ENCODE assay signal across 9 cellular contexts in genomic region chr4:150402968-150403367, GRCh38.
DNase-seq lines count a peak whose midpoint lies in the region; ATAC-seq and TF ChIP-seq lines count a peak whose summit lies in the region.
"Had no signal": no experiment of that assay in that cellular context is flagged by ENCODE, and none has a peak within 500 bp of the region (broad histone marks: within the 10 kb centered on the region; RNA-seq: fewer than 3 reads in every experiment).

No MANE protein-coding gene starts in this region.

- H4K20me1 ChIP-seq in OCI-LY3 (ENCODE audit: insufficient read depth, low read length): no peaks in the 10 kb centered on the region

- H3K9me3 ChIP-seq in OCI-LY3 (ENCODE audit: insufficient read depth, low read length): no peaks in the 10 kb centered on the region

- no peak for TF ChIP-seq CTCF in OCI-LY3 (IDR thresholded peaks at IDR 0.05; ENCODE audit: low read depth, low read length)

- H3K79me2 ChIP-seq in OCI-LY3 (ENCODE audit: low read length): no peaks in the 10 kb centered on the region

- peak overlapping the region; percentile 51 for H3K4me2 ChIP-seq in OCI-LY3 (ENCODE audit: low read length)

- H3K27ac ChIP-seq in OCI-LY3 (ENCODE audit: low read length): no peak overlapping the region

- no peaks in the 10 kb centered on the region for H3K36me3 ChIP-seq in OCI-LY3 (replicated peaks; ENCODE audit: low read depth, low read length)

- no peak overlapping the region for H2AFZ ChIP-seq in OCI-LY3 (ENCODE audit: low read depth, low read length)

- H3K9ac ChIP-seq in OCI-LY3 (ENCODE audit: low read length): no peak overlapping the region

- ATAC-seq in GM18873 (IDR thresholded peaks at IDR 0.05; ENCODE audit: low FRiP score, unreplicated experiment): no peak
- ATAC-seq: Panc1 had no signal

- H3K4me3 ChIP-seq in OCI-LY3 (ENCODE audit: low read length): 0 out of 2 replicates have a peak overlapping the region, but pooled peaks have one; percentile 9

- H3K27me3 ChIP-seq in OCI-LY3 (ENCODE audit: low read depth, low read length): no peaks in the 10 kb centered on the region

- DNase-seq in stimulated activated naive CD4-positive, alpha-beta T cell (lab: John Stamatoyannopoulos, UW): peak in 4 of 6 experiments; percentile 4 to 10 (median 10)
- DNase-seq in stimulated activated naive CD4-positive, alpha-beta T cell treated with Interleukin-2 at 50 U/mL for 16 hours (lab: John Stamatoyannopoulos, UW): no peak
- peak; percentile 47 for DNase-seq in HT-29 (ENCODE audit: low spot score)
- peak; percentile 66 for DNase-seq in left kidney (ENCODE audit: low read depth, low spot score)
- no peak for DNase-seq in medulla oblongata (ENCODE audit: extremely low spot score)
- DNase-seq in NK-92 (lab: John Stamatoyannopoulos, UW; ENCODE audit: unreplicated experiment): no peak

- peaks cover 7% of the 10 kb centered on the region for H3K4me1 ChIP-seq in OCI-LY3 (ENCODE audit: low read length)

Comparison
In these comparisons a context has a peak if more than half of its experiments do, and no peak if none do; other contexts are left out.
1. DNase-seq: peak in stimulated activated naive CD4-positive, alpha-beta T cell (4 of 6), HT-29 (single experiment) and left kidney (single experiment); none in stimulated activated naive CD4-positive, alpha-beta T cell treated with Interleukin-2 at 50 U/mL for 16 hours (single experiment), medulla oblongata (single experiment) and NK-92 (single experiment).